8 cellular contexts compared by ENCODE assay signal in the genomic region with DNA sequence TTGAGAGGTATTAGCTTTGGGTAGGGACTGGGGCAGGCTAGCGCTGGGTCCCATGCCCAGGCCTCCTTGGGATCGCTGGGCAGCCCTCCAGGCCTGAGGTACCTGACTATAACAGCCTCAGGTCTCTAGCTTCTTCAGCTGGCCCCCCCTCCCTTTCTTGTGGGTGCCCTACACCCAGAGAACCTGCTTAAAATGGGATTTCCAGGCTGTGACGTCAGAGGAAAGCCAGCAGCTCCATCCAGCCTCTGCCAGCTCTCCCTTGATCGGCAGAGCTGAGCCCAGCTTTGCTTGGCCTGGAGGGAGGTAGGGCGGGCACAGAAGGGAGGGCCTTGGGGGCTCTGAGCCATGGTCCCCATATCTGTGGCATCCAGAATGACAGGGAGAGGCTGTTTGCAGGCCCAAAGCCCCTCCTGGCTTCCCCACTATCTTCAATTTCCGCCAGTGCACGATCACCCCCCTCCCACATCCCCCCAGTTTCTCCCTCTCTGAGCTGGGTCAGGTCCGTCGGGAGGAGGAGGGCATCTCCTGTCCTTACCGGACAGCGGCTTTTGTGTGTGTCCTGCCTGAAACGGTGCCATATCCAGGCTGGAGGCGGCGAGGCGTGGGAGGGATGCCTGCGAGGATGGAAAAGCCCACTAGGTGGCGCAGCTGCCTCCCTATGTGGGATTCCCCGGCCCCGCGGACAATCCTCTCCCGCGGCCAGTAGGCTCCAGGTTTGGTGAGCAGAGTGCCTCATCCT. TPM values are rescaled to one million over a fixed set of nuclear protein-coding genes. Genes with fewer than 3 reads are reported as not detected.
A peak's percentile ranks its signal among the peaks of the same experiment; 100 is the strongest.
DNase-seq lines count a peak whose midpoint lies in the region; ATAC-seq and TF ChIP-seq lines count a peak whose summit lies in the region.

No MANE protein-coding gene starts in this region.

- intact Hi-C loops in PC-9 (cut with micrococcal nuclease; ENCODE audit: unreplicated experiment), result loop anchor here (1.0 kb wide), 1 partner anchor 54 kb away; no protein-coding TSS in a partner anchor
- intact Hi-C loops in naive thymus-derived CD4-positive, alpha-beta T cell (cut with micrococcal nuclease), result loop anchor here (1.0 to 2.0 kb wide), 5 partner anchors 10 to 813 kb away; no protein-coding TSS in a partner anchor

- peak; percentile 88 for ATAC-seq in GM19035 (IDR thresholded peaks at IDR 0.05; ENCODE audit: unreplicated experiment)
- ATAC-seq in activated T-cell treated with anti-CD3 and anti-CD28 coated beads, Interleukin-2, amount 50 U/mL, for 4 hours, result peak; percentile 85 to 90
- ATAC-seq in naive thymus-derived CD4-positive, alpha-beta T cell, result peak; percentile 91
- ATAC-seq in stimulated activated effector memory CD8-positive, alpha-beta T cell treated with anti-CD3 and anti-CD28 coated beads, Interleukin-12 subunit alpha, Interleukin-12 subunit beta, amount 100 ng/mL, for 72 hours, result peak; percentile 81

- H3K4me1 Mint-ChIP-seq in activated T-cell treated with anti-CD3 and anti-CD28 coated beads, Interleukin-2, amount 50 U/mL, for 4 hours (ENCODE audit: low read depth), result peaks cover 6% of the 10 kb centered on the region
- peaks cover 0 to 9% (median 6%) of the 10 kb centered on the region in 7 donors for H3K4me1 Mint-ChIP-seq in naive thymus-derived CD4-positive, alpha-beta T cell
- peaks cover 13% of the 10 kb centered on the region for H3K4me1 Mint-ChIP-seq in stimulated activated effector memory CD8-positive, alpha-beta T cell treated with anti-CD3 and anti-CD28 coated beads, Interleukin-12 subunit alpha, Interleukin-12 subunit beta, amount 100 ng/mL, for 72 hours

- H3K4me2 ChIP-seq in PC-9, result peak overlapping the region; percentile 37

- no peak for TF ChIP-seq POLR2A in erythroblast (IDR thresholded peaks at IDR 0.05; ENCODE audit: low read length)

- H3K79me2 ChIP-seq in PC-9 (ENCODE audit: low read depth), result no peaks in the 10 kb centered on the region

- BruUV-seq in PC-9 (replicated peaks; lab: Mats Ljungman, UMichigan), result no TSS peak

- H3K9me3 ChIP-seq in PC-9 (ENCODE audit: insufficient read depth, low read depth), result no peaks in the 10 kb centered on the region
- no peaks in the 10 kb centered on the region for H3K9me3 ChIP-seq in naive thymus-derived CD4-positive, alpha-beta T cell (ENCODE audit: control insufficient read depth in 2 of 3, low read length in 3 of 3)

- no peaks in the 10 kb centered on the region for H3K9me3 Mint-ChIP-seq in activated T-cell treated with anti-CD3 and anti-CD28 coated beads, Interleukin-2, amount 50 U/mL, for 4 hours
- no peaks in the 10 kb centered on the region for H3K9me3 Mint-ChIP-seq in naive thymus-derived CD4-positive, alpha-beta T cell
- no peaks in the 10 kb centered on the region for H3K9me3 Mint-ChIP-seq in stimulated activated effector memory CD8-positive, alpha-beta T cell treated with anti-CD3 and anti-CD28 coated beads, Interleukin-12 subunit alpha, Interleukin-12 subunit beta, amount 100 ng/mL, for 72 hours

- H3K36me3 Mint-ChIP-seq in activated T-cell treated with anti-CD3 and anti-CD28 coated beads, Interleukin-2, amount 50 U/mL, for 4 hours (ENCODE audit: insufficient read depth), result no peaks in the 10 kb centered on the region
- H3K36me3 Mint-ChIP-seq in naive thymus-derived CD4-positive, alpha-beta T cell, result no peaks in the 10 kb centered on the region
- H3K36me3 Mint-ChIP-seq in stimulated activated effector memory CD8-positive, alpha-beta T cell treated with anti-CD3 and anti-CD28 coated beads, Interleukin-12 subunit alpha, Interleukin-12 subunit beta, amount 100 ng/mL, for 72 hours, result no peaks in the 10 kb centered on the region

- H3K9me2 ChIP-seq in PC-9 (ENCODE audit: insufficient read depth), result no peaks in the 10 kb centered on the region

- H3K4me1 ChIP-seq in PC-9 (replicated peaks; ENCODE audit: insufficient read depth), result no peaks in the 10 kb centered on the region
- H3K4me1 ChIP-seq in naive thymus-derived CD4-positive, alpha-beta T cell (ENCODE audit: control insufficient read depth in 2 of 2, insufficient read depth in 2 of 2, low read length in 2 of 2), result peaks cover 7% of the 10 kb centered on the region in 2 donors

- H3K27me3 Mint-ChIP-seq in activated T-cell treated with anti-CD3 and anti-CD28 coated beads, Interleukin-2, amount 50 U/mL, for 4 hours (ENCODE audit: low read depth), result no peaks in the 10 kb centered on the region
- H3K27me3 Mint-ChIP-seq in naive thymus-derived CD4-positive, alpha-beta T cell, result peaks cover 0 to 3% (median 0%) of the 10 kb centered on the region in 5 donors

- CTCF ChIA-PET in PC-9 (lab: Charles Lee), result interaction anchor here (0.5 to 1.6 kb wide), 6 partner anchors 10 to 113 kb away, joined by 3 to 5 read pairs (median 4); no protein-coding TSS in a partner anchor
- CTCF ChIA-PET in naive thymus-derived CD4-positive, alpha-beta T cell (lab: Charles Lee), result interaction anchor here (0.6 to 6.6 kb wide), 18 partner anchors 11 to 206 kb away, joined by 3 to 91 read pairs (median 6); partner anchors contain the start of genes EGR1, ETF1 and KDM3B

- peak; percentile 66 to 72 for DNase-seq in AML-193 (lab: John Stamatoyannopoulos, UW)
- peak in 70 of 76 experiments; percentile 10 to 86 (median 66) for DNase-seq in HUDEP-2 (lab: John Stamatoyannopoulos, UW; ENCODE audit: unreplicated experiment in 76 of 76)
- peak; percentile 59 to 88 for DNase-seq in PC-9
- DNase-seq in activated T-cell treated with anti-CD3 and anti-CD28 coated beads, Interleukin-2, amount 50 U/mL, for 4 hours, result peak; percentile 79
- peak; percentile 79 to 88 for DNase-seq in erythroblast (lab: John Stamatoyannopoulos, UW)
- peak; percentile 24 to 89 (median 60) for DNase-seq in naive thymus-derived CD4-positive, alpha-beta T cell
- DNase-seq in stimulated activated effector memory CD8-positive, alpha-beta T cell treated with anti-CD3 and anti-CD28 coated beads, Interleukin-12 subunit alpha, Interleukin-12 subunit beta, amount 100 ng/mL, for 72 hours (ENCODE audit: low spot score in 2 of 2), result peak; percentile 87 to 94

- POLR2A ChIA-PET in PC-9 (lab: Charles Lee; ENCODE audit: unreplicated experiment), result interaction anchor here (0.6 to 0.7 kb wide), 2 partner anchors 118 to 838 kb away, joined by 3 to 5 read pairs; no protein-coding TSS in a partner anchor
- POLR2A ChIA-PET in naive thymus-derived CD4-positive, alpha-beta T cell (lab: Charles Lee), result interaction anchor here (0.6 to 2.1 kb wide), 7 partner anchors 10 to 1149 kb away, joined by 3 to 9 read pairs (median 5); partner anchors contain the start of gene EGR1

- no peak overlapping the region for H3K4me3 Mint-ChIP-seq in activated T-cell treated with anti-CD3 and anti-CD28 coated beads, Interleukin-2, amount 50 U/mL, for 4 hours
- H3K4me3 Mint-ChIP-seq in naive thymus-derived CD4-positive, alpha-beta T cell, result peak overlapping the region in 4 of 10 donors; percentile 33 to 54 (median 46)
- H3K4me3 Mint-ChIP-seq in stimulated activated effector memory CD8-positive, alpha-beta T cell treated with anti-CD3 and anti-CD28 coated beads, Interleukin-12 subunit alpha, Interleukin-12 subunit beta, amount 100 ng/mL, for 72 hours, result peak overlapping the region; percentile 53

- TF ChIP-seq CTCF in PC-9 (conservative IDR thresholded peaks at IDR 0.05), result peak; percentile 92

- no peak overlapping the region for H3K27ac Mint-ChIP-seq in naive thymus-derived CD4-positive, alpha-beta T cell
- H3K27ac Mint-ChIP-seq in stimulated activated effector memory CD8-positive, alpha-beta T cell treated with anti-CD3 and anti-CD28 coated beads, Interleukin-12 subunit alpha, Interleukin-12 subunit beta, amount 100 ng/mL, for 72 hours, result no peak overlapping the region

- H3K36me3 ChIP-seq in PC-9 (ENCODE audit: low read depth), result no peaks in the 10 kb centered on the region
- H3K36me3 ChIP-seq in naive thymus-derived CD4-positive, alpha-beta T cell (ENCODE audit: control insufficient read depth in 2 of 3, insufficient read depth in 3 of 3, low read length in 3 of 3), result no peaks in the 10 kb centered on the region

- no peaks in the 10 kb centered on the region for H3K27me3 ChIP-seq in PC-9 (ENCODE audit: insufficient read depth, low read depth)
- no peaks in the 10 kb centered on the region for H3K27me3 ChIP-seq in naive thymus-derived CD4-positive, alpha-beta T cell (ENCODE audit: control insufficient read depth in 2 of 2, insufficient read depth in 2 of 2, low read length in 2 of 2)

- no peaks in the 10 kb centered on the region for H3F3A ChIP-seq in PC-9 (ENCODE audit: insufficient read depth, low read depth)

- no peak overlapping the region for H3K27ac ChIP-seq in PC-9
- H3K27ac ChIP-seq in naive thymus-derived CD4-positive, alpha-beta T cell (ENCODE audit: low read depth, low read length), result no peak overlapping the region

- no peaks in the 10 kb centered on the region for H4K20me1 ChIP-seq in PC-9 (ENCODE audit: insufficient read depth)

- H3K4me3 ChIP-seq in PC-9, result no peak overlapping the region
- H3K4me3 ChIP-seq in naive thymus-derived CD4-positive, alpha-beta T cell (ENCODE audit: low read length), result no peak overlapping the region

- H2AFZ ChIP-seq in PC-9, result no peak overlapping the region

RNA-seq across cellular contexts. Expression of gene REEP2, which starts 10.8 kb away (rescaled TPM):
- 0.87 and 1.3 TPM in 2 replicates for total RNA-seq in PC-9 (2021)
- total RNA-seq in activated T-cell treated with anti-CD3 and anti-CD28 coated beads, Interleukin-2, amount 50 U/mL, for 4 hours, result 1 to 10 TPM; 1.3 to 1.8 (median 1.7) TPM
- 1 to 10 TPM in 1 of 5 experiments, under 1 TPM in 1, not detected in 3; 0.94 to 1.2 TPM for total RNA-seq in naive thymus-derived CD4-positive, alpha-beta T cell
- not detected for polyA plus RNA-seq in naive thymus-derived CD4-positive, alpha-beta T cell

RNA-seq across cellular contexts. Expression of gene EGR1, which starts 15.6 kb away (rescaled TPM):
- total RNA-seq in PC-9 (2021), result 24.7 and 31.0 TPM in 2 replicates
- total RNA-seq in activated T-cell treated with anti-CD3 and anti-CD28 coated beads, Interleukin-2, amount 50 U/mL, for 4 hours, result 10 to 100 TPM; 18.9 to 26.4 (median 20.0) TPM
- total RNA-seq in naive thymus-derived CD4-positive, alpha-beta T cell, result 10 to 100 TPM in 3 of 5 experiments, under 1 TPM in 2; 0.57 to 68.6 (median 12.8) TPM
- polyA plus RNA-seq in naive thymus-derived CD4-positive, alpha-beta T cell, result under 1 TPM in 1 of 2 donors, not detected in 1; 0.14 TPM
